Comparison of ENCODE assay signal across 24 cellular contexts in genomic region chr16:82226327-82226726, GRCh38.
"Had no signal": no experiment of that assay in that cellular context is flagged by ENCODE, and none has a peak within 500 bp of the region (broad histone marks: within the 10 kb centered on the region; RNA-seq: fewer than 3 reads in every experiment).

No MANE protein-coding gene starts in this region.

- H3K27ac Mint-ChIP-seq: immature natural killer cell, mesothelial cell of epicardium had no signal

- H3K4me3 Mint-ChIP-seq: immature natural killer cell, mesothelial cell of epicardium, naive B cell had no signal

- H3K27ac ChIP-seq: coronary artery, dorsolateral prefrontal cortex, esophagus muscularis mucosa, foreskin keratinocyte, gastroesophageal sphincter, heart left ventricle, hepatocyte, left lung, lower lobe of right lung had no signal

- H3K4me3 ChIP-seq: coronary artery, dorsolateral prefrontal cortex, esophagus muscularis mucosa, gastroesophageal sphincter, heart left ventricle, hepatocyte, left lung, lower lobe of right lung, mucosa of descending colon had no signal

- H3K4me1 Mint-ChIP-seq: immature natural killer cell, naive B cell had no signal

- DNase-seq: dermis blood vessel endothelial cell; dorsolateral prefrontal cortex; effector CD4-positive, alpha-beta T cell; effector memory CD4-positive, alpha-beta T cell; foreskin keratinocyte; heart left ventricle; hypothalamus; immature natural killer cell; islet precursor cell; left cardiac atrium; left ventricle myocardium superior; lower lobe of right lung; mesenchymal stem cell; mucosa of descending colon; naive B cell had no signal

- FAIRE-seq: colon, endothelial cell of umbilical vein, frontal cortex had no signal

- H3K36me3 Mint-ChIP-seq: immature natural killer cell, mesothelial cell of epicardium, naive B cell had no signal

- H3K36me3 ChIP-seq: esophagus muscularis mucosa, gastroesophageal sphincter, heart left ventricle, left lung, lower lobe of right lung had no signal

- H3K4me1 ChIP-seq: esophagus muscularis mucosa, gastroesophageal sphincter, heart left ventricle had no signal

- ATAC-seq: foreskin keratinocyte, gastroesophageal sphincter, heart left ventricle, left cardiac atrium, left lung, left ventricle myocardium superior, lower lobe of right lung, mucosa of descending colon had no signal

- H3K9me3 ChIP-seq: esophagus muscularis mucosa, gastroesophageal sphincter, heart left ventricle, left lung, lower lobe of right lung, mucosa of descending colon had no signal
